Comparison of ENCODE assay signal across 8 cellular contexts in genomic region chr10:68721673-68721963, GRCh38. TPM values are rescaled to one million over a fixed set of nuclear protein-coding genes. Genes with fewer than 3 reads are reported as not detected.
A peak's percentile ranks its signal among the peaks of the same experiment; 100 is the strongest.
DNase-seq lines count a peak whose midpoint lies in the region; ATAC-seq, FAIRE-seq and TF ChIP-seq lines count a peak whose summit lies in the region.

No MANE protein-coding gene starts in this region.

- H3K36me3 Mint-ChIP-seq in effector memory CD8-positive, alpha-beta T cell (ENCODE audit: insufficient read depth) = peaks cover 60% of the 10 kb centered on the region
- no peaks in the 10 kb centered on the region for H3K36me3 Mint-ChIP-seq in natural killer cell

- H3K4me3 ChIP-seq in NB4 (ENCODE audit: low read depth, low read length) = peak overlapping the region; percentile 91

- peaks cover 10 to 14% of the 10 kb centered on the region in 2 donors for H3K4me1 Mint-ChIP-seq in effector memory CD8-positive, alpha-beta T cell (ENCODE audit: low read depth in 2 of 2)
- peaks cover 10 to 18% of the 10 kb centered on the region in 2 donors for H3K4me1 Mint-ChIP-seq in natural killer cell

- no peak for TF ChIP-seq POLR2A in NB4 (IDR thresholded peaks at IDR 0.05; ENCODE audit: extremely low read depth, insufficient read length)

- TF ChIP-seq CTCF in NB4 (IDR thresholded peaks at IDR 0.05; ENCODE audit: low read depth, low read length) (no peak), natural killer cell (IDR thresholded peaks at IDR 0.05) (no peak)

- ATAC-seq in effector memory CD8-positive, alpha-beta T cell (replicated peaks) = no peak
- ATAC-seq in natural killer cell = peak in 1 of 3 donors; percentile 3
- no peak for ATAC-seq in GM21381 (IDR thresholded peaks at IDR 0.05; ENCODE audit: unreplicated experiment)

- no peaks in the 10 kb centered on the region for H3K9me3 Mint-ChIP-seq in effector memory CD8-positive, alpha-beta T cell
- H3K9me3 Mint-ChIP-seq in natural killer cell = no peaks in the 10 kb centered on the region

- H3K27me3 Mint-ChIP-seq in effector memory CD8-positive, alpha-beta T cell = no peaks in the 10 kb centered on the region
- H3K27me3 Mint-ChIP-seq in natural killer cell (ENCODE audit: low read depth in 2 of 2) = no peaks in the 10 kb centered on the region

- DNase-seq in NCI-H82 (lab: John Stamatoyannopoulos, UW) = peak; percentile 50
- DNase-seq in NCI-H82 treated with DMSO at 0.1 percent for 48 hours (lab: John Stamatoyannopoulos, UW; ENCODE audit: unreplicated experiment) = no peak
- DNase-seq in NB4 (ENCODE audit: low read depth) = no peak
- no peak for DNase-seq in effector memory CD8-positive, alpha-beta T cell
- no peak for DNase-seq in natural killer cell
- DNase-seq in RCC 7860 (ENCODE audit: low spot score) = no peak
- no peak for DNase-seq in dermis blood vessel endothelial cell

- peak overlapping the region; percentile 91 to 99 for H3K4me3 Mint-ChIP-seq in effector memory CD8-positive, alpha-beta T cell
- peak overlapping the region; percentile 99 for H3K4me3 Mint-ChIP-seq in natural killer cell

- intact Hi-C loops in natural killer cell (cut with micrococcal nuclease) = loop anchor here (2.0 to 5.0 kb wide), 2 partner anchors 171 to 389 kb away; partner anchors contain the start of genes HNRNPH3 and PBLD

- peak overlapping the region; percentile 98 to 99 for H3K27ac Mint-ChIP-seq in effector memory CD8-positive, alpha-beta T cell
- peak overlapping the region; percentile 97 to 99 for H3K27ac Mint-ChIP-seq in natural killer cell

- no peak for FAIRE-seq in RCC 7860 (lab: Jason Lieb, UNC)

RNA-seq across cellular contexts. Expression of gene CCAR1, which starts 0.6 kb away (rescaled TPM):
- total RNA-seq in natural killer cell (10 to 100 TPM; 73.7 to 84.1 (median 77.6) TPM), dermis blood vessel endothelial cell (37.9 and 50.6 TPM in 2 replicates)
